ENCODE assay signal across 7 cellular contexts in the genomic region with DNA sequence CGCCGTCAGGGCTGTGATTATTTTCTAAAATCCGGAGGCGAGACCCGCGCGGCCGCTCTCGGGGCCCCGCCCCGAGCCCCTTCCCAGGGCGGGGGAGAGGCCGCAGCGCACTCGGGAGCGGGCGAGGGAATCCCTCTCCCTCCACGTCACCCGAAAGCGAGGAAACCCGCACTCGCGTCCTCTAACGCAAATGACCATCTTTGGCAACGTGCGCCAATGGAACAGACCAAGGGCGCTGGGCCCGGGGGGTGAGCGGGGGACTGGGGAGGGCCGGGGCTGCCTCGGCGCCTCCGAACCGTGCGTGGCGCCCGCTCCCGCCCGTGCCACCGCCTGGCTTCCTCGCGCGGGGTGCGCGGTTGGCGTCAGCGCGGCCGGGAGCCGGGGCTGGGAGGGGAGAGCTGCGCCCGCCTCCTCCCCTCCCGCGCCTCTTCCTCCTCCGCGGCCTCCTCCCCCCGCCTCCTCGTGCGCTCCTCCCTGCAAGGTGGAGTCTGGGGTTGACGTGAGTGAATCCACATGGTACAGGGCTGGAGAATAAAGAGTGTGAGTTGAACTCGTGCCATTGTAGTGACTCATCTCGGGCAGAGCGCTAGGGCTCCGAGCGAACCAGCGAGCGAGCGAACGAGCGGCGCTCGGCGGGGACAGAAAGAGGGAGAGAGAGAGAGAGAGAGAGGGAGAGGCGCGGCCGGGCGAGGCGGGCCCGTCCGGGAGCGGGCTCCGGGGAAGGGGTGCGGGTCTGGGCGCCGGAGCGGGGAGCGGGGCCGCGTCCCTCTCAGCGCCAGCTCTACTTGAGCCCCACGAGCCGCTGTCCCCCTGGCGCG. TPM values are rescaled to one million over a fixed set of nuclear protein-coding genes. Genes with fewer than 3 reads are reported as not detected.
A peak's percentile ranks its signal among the peaks of the same experiment; 100 is the strongest.
DNase-seq lines count a peak whose midpoint lies in the region; ATAC-seq, FAIRE-seq and TF ChIP-seq lines count a peak whose summit lies in the region.

Gene FOSL2 (plus strand): TSS at position 562 of the 818 bp plus-strand sequence. CDS start 863 bp downstream, outside the sequence.

- in situ Hi-C loops in astrocyte of the cerebellum (cut with HindIII; ENCODE audit: low sequenced_read_pairs), result no loop called here

- peak within 1 kb of the TSS; percentile 97 for H3K4me3 ChIP-seq in astrocyte of the cerebellum (ENCODE audit: low read depth, low read length)
- H3K4me3 ChIP-seq in hepatocyte, result peak within 1 kb of the TSS; percentile 77

- H3K4me2 ChIP-seq in hepatocyte, result peak within 1 kb of the TSS; percentile 90

- WGBS in hepatocyte (ENCODE audit: low lambda C conversion rate, missing lambda C conversion rate), result under 1% methylated on average over 50 of the region's 94 CpGs

- H3K79me2 ChIP-seq in hepatocyte, result peaks cover 45% of the 10 kb centered on the region

- peak; percentile 81 for DNase-seq in GM18507 (ENCODE audit: extremely low spot score, insufficient read length, low read depth)
- DNase-seq in NCI-H2029 (lab: John Stamatoyannopoulos, UW), result peak; percentile 94
- peak; percentile 87 for DNase-seq in T-helper 9 cell
- peak; percentile 100 for DNase-seq in astrocyte of the cerebellum (ENCODE audit: low read depth)
- DNase-seq in hepatocyte (ENCODE audit: low spot score), result peak; percentile 98
- peak; percentile 89 for DNase-seq in retina

- peaks cover 32% of the 10 kb centered on the region for H4K20me1 ChIP-seq in hepatocyte (ENCODE audit: insufficient read depth, poor library complexity, severe bottlenecking)

- H3K27ac ChIP-seq in hepatocyte, result peak within 1 kb of the TSS; percentile 100

- ATAC-seq in HG02981 (IDR thresholded peaks at IDR 0.05; ENCODE audit: unreplicated experiment), result peak; percentile 76

- peak; percentile 79 for FAIRE-seq in GM18507 (lab: Jason Lieb, UNC)

- no peaks in the 10 kb centered on the region for H3K27me3 ChIP-seq in hepatocyte

- H3K36me3 ChIP-seq in hepatocyte (replicated peaks; ENCODE audit: insufficient read depth, low read depth), result no peaks in the 10 kb centered on the region

- H3K9me3 ChIP-seq in hepatocyte (ENCODE audit: low read depth), result no peaks in the 10 kb centered on the region

- TF ChIP-seq CTCF in astrocyte of the cerebellum (IDR thresholded peaks at IDR 0.05; ENCODE audit: low read depth, low read length, missing control alignments), result no peak
- TF ChIP-seq CTCF in hepatocyte (IDR thresholded peaks at IDR 0.05; ENCODE audit: poor library complexity), result peak; percentile 4

- peaks cover 10% of the 10 kb centered on the region for H3K4me1 ChIP-seq in hepatocyte (ENCODE audit: insufficient read depth)

- H3K9me2 ChIP-seq in hepatocyte (replicated peaks; ENCODE audit: insufficient read depth), result no peaks in the 10 kb centered on the region

- H2AFZ ChIP-seq in hepatocyte, result no peak within 1 kb of the TSS

RNA-seq across cellular contexts. Expression of gene FOSL2, which starts in this region (rescaled TPM):
- total RNA-seq in hepatocyte, result 148 and 164 TPM in 2 replicates
- 84.0 and 91.1 TPM in 2 replicates for polyA plus RNA-seq in hepatocyte

Comparison
In these comparisons a context has a peak if more than half of its experiments do, and no peak if none do; other contexts are left out.
1. Peak in every context shown above with its lines: DNase-seq, ATAC-seq, H3K4me3 ChIP-seq and H3K27ac ChIP-seq.